In the genomic region with DNA sequence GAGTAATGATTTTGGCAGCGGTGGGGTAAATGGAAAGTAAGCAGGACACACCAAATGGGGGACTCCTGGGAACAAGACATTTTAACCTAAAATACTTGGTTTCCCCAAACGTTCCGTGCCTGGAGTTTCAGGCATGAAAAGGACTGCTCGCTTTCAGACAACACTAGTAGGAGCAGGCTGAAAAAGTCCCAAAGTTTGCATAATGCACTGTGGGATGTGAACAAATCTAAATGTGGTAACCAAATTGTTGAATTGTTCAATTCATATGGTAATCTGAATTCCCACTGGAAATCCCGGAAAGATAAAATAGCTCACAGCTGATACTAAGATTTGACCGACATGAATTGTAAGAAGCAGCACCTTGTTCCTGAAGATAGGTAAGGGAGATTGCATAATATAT, we compare ENCODE assay signal across 21 cellular contexts.
"Had no signal": no experiment of that assay in that cellular context is flagged by ENCODE, and none has a peak within 500 bp of the region (broad histone marks: within the 10 kb centered on the region; RNA-seq: fewer than 3 reads in every experiment).

No MANE protein-coding gene starts in this region.

- H3K27ac ChIP-seq: foreskin keratinocyte, hepatocyte, left ventricle myocardium inferior, lower lobe of right lung, pancreas, stomach had no signal

- H3K9me3 Mint-ChIP-seq: memory B cell had no signal

- H3K36me3 ChIP-seq: left ventricle myocardium inferior, lower lobe of right lung, pancreas, stomach had no signal

- H3K4me1 ChIP-seq: foreskin keratinocyte, left ventricle myocardium inferior, lower lobe of right lung, pancreas, stomach had no signal

- H3K36me3 Mint-ChIP-seq: memory B cell; natural killer cell treated with Interleukin-12 subunit alpha and Interleukin-12 subunit beta and Interleukin-15 and Interleukin-18, amount 100 ng/mL, for 72 hours had no signal

- H3K4me3 Mint-ChIP-seq: memory B cell; natural killer cell treated with Interleukin-12 subunit alpha and Interleukin-12 subunit beta and Interleukin-15 and Interleukin-18, amount 100 ng/mL, for 72 hours had no signal

- ATAC-seq: esophagus mucosa; foreskin keratinocyte; left cardiac atrium; lower lobe of right lung; natural killer cell treated with Interleukin-12 subunit alpha and Interleukin-12 subunit beta and Interleukin-15 and Interleukin-18, amount 100 ng/mL, for 72 hours; pancreas; right cardiac atrium had no signal

- DNase-seq: effector memory CD4-positive, alpha-beta T cell; foreskin keratinocyte; kidney; left cardiac atrium; left ventricle myocardium inferior; lower lobe of right lung; midbrain; occipital lobe; pancreas; right cardiac atrium; small intestine; stimulated activated CD4-positive, alpha-beta T cell treated with anti-CD3 and anti-CD28 coated beads, Interleukin-12 subunit alpha, Interleukin-12 subunit beta, amount 100 ng/mL, for 4 hours; stimulated activated naive CD4-positive, alpha-beta T cell; stomach; substantia nigra; trophoblast cell had no signal

- H3K4me2 ChIP-seq: hepatocyte had no signal

- H3K4me1 Mint-ChIP-seq: memory B cell had no signal

- H3K4me3 ChIP-seq: hepatocyte, left ventricle myocardium inferior, lower lobe of right lung, pancreas, stomach had no signal

- H3K79me2 ChIP-seq: hepatocyte had no signal

- H3K27me3 ChIP-seq: foreskin keratinocyte, hepatocyte, pancreas, stomach had no signal

- H2AFZ ChIP-seq: hepatocyte had no signal

- H3K9me3 ChIP-seq: lower lobe of right lung, pancreas, stomach had no signal

- H3K27ac Mint-ChIP-seq: memory B cell; natural killer cell treated with Interleukin-12 subunit alpha and Interleukin-12 subunit beta and Interleukin-15 and Interleukin-18, amount 100 ng/mL, for 72 hours; progenitor cell of endocrine pancreas had no signal

- H3K27me3 Mint-ChIP-seq: memory B cell; natural killer cell treated with Interleukin-12 subunit alpha and Interleukin-12 subunit beta and Interleukin-15 and Interleukin-18, amount 100 ng/mL, for 72 hours; progenitor cell of endocrine pancreas had no signal
